ENCODE assay signal across 1 cellular context in genomic region chr18:37343542-37343851, GRCh38.
TF ChIP-seq lines count a peak whose summit lies in the region.

No MANE protein-coding gene starts in this region.

TF ChIP-seq in GM12878, 131 proteins besides CTCF, POLR2A, EP300 and RAD21 (continued from another document):
- TF ChIP-seq CUX1 (IDR thresholded peaks at IDR 0.05; ENCODE audit: insufficient replicate concordance, low read depth, low read length) (no peak), HDAC6 (IDR thresholded peaks at IDR 0.05; ENCODE audit: unreplicated experiment) (no peak), WRNIP1 (IDR thresholded peaks at IDR 0.05; ENCODE audit: borderline replicate concordance, low read depth, low read length) (no peak), RELA (IDR thresholded peaks at IDR 0.05; ENCODE audit: borderline replicate concordance, partially characterized antibody) (no peak)
